In the genomic region with DNA sequence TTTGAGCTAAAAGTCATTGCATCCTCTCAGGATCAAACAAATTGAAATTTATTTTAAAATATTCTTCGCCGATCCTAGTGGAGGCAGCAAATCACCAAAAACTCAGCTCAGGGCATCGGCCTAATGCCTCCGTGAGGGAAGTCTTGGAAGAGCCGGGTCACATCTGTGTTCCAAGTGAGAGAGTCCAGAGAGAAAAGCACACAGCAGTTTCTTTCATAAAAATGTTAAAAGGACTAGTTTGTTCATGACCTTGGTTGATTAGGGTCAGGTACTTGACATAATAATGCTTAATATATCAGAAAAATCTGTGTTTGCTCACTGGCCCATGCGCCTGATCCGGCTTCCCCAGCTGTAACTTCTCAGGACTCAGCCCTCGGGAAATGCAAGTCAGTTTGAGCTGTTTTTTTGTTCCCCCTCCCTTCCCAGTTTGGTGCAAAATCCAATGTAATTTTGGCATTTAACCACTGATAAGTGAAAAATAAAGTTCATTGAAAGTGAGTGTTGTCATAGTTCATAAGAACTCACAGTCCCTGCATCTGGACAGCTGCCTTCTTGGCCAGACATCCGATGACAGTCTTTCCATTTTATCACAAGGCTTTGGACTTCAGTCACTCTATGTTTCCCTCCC, we compare ENCODE assay signal across 10 cellular contexts.
DNase-seq lines count a peak whose midpoint lies in the region; ATAC-seq, FAIRE-seq and TF ChIP-seq lines count a peak whose summit lies in the region.
"Had no signal": no experiment of that assay in that cellular context is flagged by ENCODE, and none has a peak within 500 bp of the region (broad histone marks: within the 10 kb centered on the region; RNA-seq: fewer than 3 reads in every experiment).

No MANE protein-coding gene starts in this region.

- H2AFZ ChIP-seq in IMR-90 (replicated peaks; ENCODE audit: low read length, poor library complexity), result no peak overlapping the region
- H2AFZ ChIP-seq in OCI-LY7 (ENCODE audit: low read length), result no peak overlapping the region

- no peak overlapping the region for H3K9ac ChIP-seq in IMR-90 (ENCODE audit: low read depth, low read length)

- no peak for TF ChIP-seq POLR2A in IMR-90 (IDR thresholded peaks at IDR 0.05; ENCODE audit: low read depth, low read length)

- no peaks in the 10 kb centered on the region for H3K9me3 ChIP-seq in IMR-90 (ENCODE audit: control insufficient read depth, insufficient read depth, low read length)
- no peaks in the 10 kb centered on the region for H3K9me3 ChIP-seq in small intestine (ENCODE audit: control insufficient read depth, low read depth)
- H3K9me3 ChIP-seq in OCI-LY7 (ENCODE audit: low read length), result no peaks in the 10 kb centered on the region
- H3K9me3 ChIP-seq: MG63 had no signal

- H3K9me3 Mint-ChIP-seq in chondrocyte (ENCODE audit: low read depth), result no peaks in the 10 kb centered on the region

- no peak for TF ChIP-seq RAD21 in IMR-90 (IDR thresholded peaks at IDR 0.05; ENCODE audit: low read length)

- peaks cover 17% of the 10 kb centered on the region for H3K4me1 ChIP-seq in IMR-90 (ENCODE audit: control insufficient read depth, insufficient read depth, low read length)
- H3K4me1 ChIP-seq in small intestine (ENCODE audit: control insufficient read depth in 2 of 2, insufficient read depth in 1 of 2, low read depth in 1 of 2, low read length in 1 of 2), result peaks cover 18 to 25% of the 10 kb centered on the region in 2 donors
- peaks cover 7% of the 10 kb centered on the region for H3K4me1 ChIP-seq in OCI-LY7 (ENCODE audit: insufficient read depth, low read length, poor library complexity, severe bottlenecking)

- intact Hi-C loops in IMR-90 (cut with micrococcal nuclease), result no loop called here
- intact Hi-C loops in OCI-LY7 (cut with micrococcal nuclease; ENCODE audit: unreplicated experiment), result no loop called here

- H3K9me2 ChIP-seq in OCI-LY7 (ENCODE audit: insufficient read depth, low read length), result no peaks in the 10 kb centered on the region

- H2BK5ac ChIP-seq in IMR-90 (ENCODE audit: low read depth, low read length, poor library complexity, severe bottlenecking), result no peak overlapping the region

- H3K27me3 ChIP-seq in IMR-90 (ENCODE audit: control insufficient read depth, insufficient read depth, low read length) (no peaks in the 10 kb centered on the region), small intestine (ENCODE audit: control insufficient read depth in 2 of 2, insufficient read depth in 2 of 2, low read length in 2 of 2) (no peaks in the 10 kb centered on the region)
- H3K27me3 ChIP-seq: MG63 had no signal

- H2BK15ac ChIP-seq in IMR-90 (ENCODE audit: low read depth, low read length), result no peak overlapping the region; the same call in 2 of the 3 replicates

- H2BK20ac ChIP-seq in IMR-90 (ENCODE audit: low read depth, low read length), result no peak overlapping the region

- H3K4me3 ChIP-seq in IMR-90 (ENCODE audit: insufficient read depth, low read depth, low read length), result no peak overlapping the region
- H3K4me3 ChIP-seq in small intestine (ENCODE audit: low read depth in 1 of 2, low read length in 2 of 2), result no peak overlapping the region
- H3K4me3 ChIP-seq in OCI-LY7 (ENCODE audit: low read depth, low read length, poor library complexity, severe bottlenecking), result no peak overlapping the region
- H3K4me3 ChIP-seq: MG63 had no signal

- no peak overlapping the region for H3K27ac ChIP-seq in IMR-90 (ENCODE audit: insufficient read depth, low read length)
- H3K27ac ChIP-seq in small intestine (ENCODE audit: low read depth in 1 of 2, low read length in 1 of 2), result peak overlapping the region; percentile 67 to 80
- H3K27ac ChIP-seq in OCI-LY7 (ENCODE audit: low read depth, low read length, poor library complexity, severe bottlenecking), result no peak overlapping the region

- no peak overlapping the region for H2BK120ac ChIP-seq in IMR-90 (ENCODE audit: low read depth, low read length)

- no peak overlapping the region for H3K23ac ChIP-seq in IMR-90 (ENCODE audit: low read depth, low read length)

- no peak for ATAC-seq in IMR-90 (ENCODE audit: low read depth)
- ATAC-seq: activated CD8-positive, alpha-beta memory T cell treated with anti-CD3 and anti-CD28 coated beads, Interleukin-2, amount 10 ng/mL, durations not matched to agents 7 days and 5 days had no signal

- no peaks in the 10 kb centered on the region for H3K36me3 ChIP-seq in IMR-90 (ENCODE audit: control insufficient read depth, insufficient read depth, low read length)
- H3K36me3 ChIP-seq in small intestine (ENCODE audit: control insufficient read depth in 2 of 2, insufficient read depth in 2 of 2, low read length in 2 of 2), result no peaks in the 10 kb centered on the region
- no peaks in the 10 kb centered on the region for H3K36me3 ChIP-seq in OCI-LY7 (ENCODE audit: insufficient read depth, low read length)
- H3K36me3 ChIP-seq: MG63 had no signal

- no peak overlapping the region for H2AK9ac ChIP-seq in IMR-90 (replicated peaks; ENCODE audit: low read depth, low read length, poor library complexity)

- dilution Hi-C loops in IMR-90 (cut with HindIII; ENCODE audit: low sequenced_read_pairs, unreplicated experiment), result no loop called here

- POLR2A ChIA-PET in IMR-90 (lab: Charles Lee; ENCODE audit: unreplicated experiment), result interaction anchor here (0.7 kb wide), 1 partner anchor 94 kb away, joined by 3 read pairs; no protein-coding TSS in a partner anchor
- POLR2A ChIA-PET in OCI-LY7 (lab: Charles Lee), result interaction anchor here (0.6 to 1.0 kb wide), 2 partner anchors 8 to 80 kb away, joined by 3 read pairs; no protein-coding TSS in a partner anchor

- no CpG with 5 or more reads among the region's 9 CpGs for WGBS in IMR-90 (ENCODE audit: extremely low coverage in 2 of 2, insufficient read length in 1 of 2), 2 experiments
- 61 to 72% (median 65%) methylated on average over 9 of the region's 9 CpGs for WGBS in small intestine, 3 donors

- TF ChIP-seq CTCF in IMR-90 (conservative IDR thresholded peaks at IDR 0.05; ENCODE audit: low read depth, low read length) (no peak), chondrocyte (IDR thresholded peaks at IDR 0.05) (peak; percentile 71), OCI-LY7 (conservative IDR thresholded peaks at IDR 0.05; ENCODE audit: low read length) (no peak)

- H3K36me3 Mint-ChIP-seq in chondrocyte (ENCODE audit: low read depth), result peaks cover 1% of the 10 kb centered on the region
- H3K36me3 Mint-ChIP-seq: activated CD8-positive, alpha-beta memory T cell treated with anti-CD3 and anti-CD28 coated beads, Interleukin-2, amount 10 ng/mL, durations not matched to agents 7 days and 5 days had no signal

- no peaks in the 10 kb centered on the region for H3K79me1 ChIP-seq in IMR-90 (ENCODE audit: low read depth in 1 of 2, low read length in 2 of 2)

- peaks cover 57% of the 10 kb centered on the region for H3K4me1 Mint-ChIP-seq in chondrocyte (ENCODE audit: low read depth)
- H3K4me1 Mint-ChIP-seq: activated CD8-positive, alpha-beta memory T cell treated with anti-CD3 and anti-CD28 coated beads, Interleukin-2, amount 10 ng/mL, durations not matched to agents 7 days and 5 days had no signal

- peak overlapping the region; percentile 42 for H3K27ac Mint-ChIP-seq in chondrocyte (ENCODE audit: unreplicated experiment)
- H3K27ac Mint-ChIP-seq: activated CD8-positive, alpha-beta memory T cell treated with anti-CD3 and anti-CD28 coated beads, Interleukin-2, amount 10 ng/mL, durations not matched to agents 7 days and 5 days had no signal

- no peak for DNase-seq in IMR-90
- no peak for DNase-seq in chondrocyte (ENCODE audit: low spot score)
- DNase-seq in kidney glomerular epithelial cell (lab: John Stamatoyannopoulos, UW), result peak; percentile 24
- no peak for DNase-seq in small intestine
- DNase-seq in stimulated activated CD8-positive, alpha-beta memory T cell treated with anti-CD3 and anti-CD28 coated beads, Interleukin-4, amount 100 ng/mL, for 48 hours, result no peak
- DNase-seq in occipital lobe (lab: John Stamatoyannopoulos, UW), result no peak
- no peak for DNase-seq in OCI-LY7 (ENCODE audit: low spot score)
- DNase-seq: activated CD8-positive, alpha-beta memory T cell treated with anti-CD3 and anti-CD28 coated beads, Interleukin-2, amount 10 ng/mL, durations not matched to agents 7 days and 5 days; GDM1; MG63 had no signal

- in situ Hi-C loops in IMR-90 (cut with MboI; ENCODE audit: low sequenced_read_pairs), result loop anchor here (10.0 kb wide), 1 partner anchor 224 kb away; no protein-coding TSS in a partner anchor

- no TSS peak for BruUV-seq in IMR-90 (replicated peaks; lab: Mats Ljungman, UMichigan)
- no TSS peak for BruUV-seq in OCI-LY7 (replicated peaks; lab: Mats Ljungman, UMichigan)

- no peak overlapping the region for H4K5ac ChIP-seq in IMR-90 (ENCODE audit: low read depth, low read length)

- peak overlapping the region; percentile 34; the same call in 1 of the 2 replicates for H3K18ac ChIP-seq in IMR-90 (ENCODE audit: low read depth, low read length)

- FAIRE-seq in small intestine (lab: Jason Lieb, UNC), result no peak

- no peak overlapping the region; the same call in 1 of the 2 replicates for H3K56ac ChIP-seq in IMR-90 (ENCODE audit: extremely low read depth, insufficient read depth, low read length)

- H3K4ac ChIP-seq in IMR-90 (ENCODE audit: low read depth, low read length), result 0 out of 2 replicates have a peak overlapping the region, but pooled peaks have one; percentile 20

- peaks cover 5% of the 10 kb centered on the region for H3K9me1 ChIP-seq in IMR-90 (ENCODE audit: insufficient read depth, low read length)

- no peak overlapping the region for H3K4me2 ChIP-seq in IMR-90 (ENCODE audit: low read depth, low read length)
- H3K4me2 ChIP-seq in OCI-LY7 (ENCODE audit: low read length), result no peak overlapping the region

- no peaks in the 10 kb centered on the region for H3K27me3 Mint-ChIP-seq in chondrocyte (ENCODE audit: low read depth)
- H3K27me3 Mint-ChIP-seq: activated CD8-positive, alpha-beta memory T cell treated with anti-CD3 and anti-CD28 coated beads, Interleukin-2, amount 10 ng/mL, durations not matched to agents 7 days and 5 days had no signal

- H3K14ac ChIP-seq in IMR-90 (replicated peaks; ENCODE audit: low read depth, low read length), result 0 out of 2 replicates have a peak overlapping the region, but pooled peaks have one; percentile 16

- H4K20me1 ChIP-seq in IMR-90 (ENCODE audit: insufficient read depth, low read length), result no peaks in the 10 kb centered on the region
- no peaks in the 10 kb centered on the region for H4K20me1 ChIP-seq in OCI-LY7 (ENCODE audit: insufficient read depth, low read length)

- no peak overlapping the region for H3K4me3 Mint-ChIP-seq in chondrocyte (ENCODE audit: unreplicated experiment)
- H3K4me3 Mint-ChIP-seq: activated CD8-positive, alpha-beta memory T cell treated with anti-CD3 and anti-CD28 coated beads, Interleukin-2, amount 10 ng/mL, durations not matched to agents 7 days and 5 days had no signal

- no peak overlapping the region; the same call in 1 of the 2 replicates for H2AK5ac ChIP-seq in IMR-90 (ENCODE audit: low read depth, low read length)

- H3K79me2 ChIP-seq in OCI-LY7 (ENCODE audit: insufficient read depth, low read depth, low read length), result no peaks in the 10 kb centered on the region

- CTCF ChIA-PET in IMR-90 (lab: Yijun Ruan, JAX), result interaction anchor here (0.6 to 1.0 kb wide), 2 partner anchors 75 to 480 kb away, joined by 3 read pairs; no protein-coding TSS in a partner anchor
- CTCF ChIA-PET in OCI-LY7 (lab: Charles Lee; ENCODE audit: unreplicated experiment), result no interaction called here

- no peak overlapping the region for H4K91ac ChIP-seq in IMR-90 (ENCODE audit: insufficient read depth, low read depth, low read length)

- no peak overlapping the region for H4K8ac ChIP-seq in IMR-90 (ENCODE audit: low read depth in 2 of 2, low read length in 2 of 2)

Comparison
In these comparisons a context has a peak if more than half of its experiments do, and no peak if none do; other contexts are left out.
1. H3K27ac ChIP-seq: peak in small intestine (2 of 2); none in IMR-90 (single experiment) and OCI-LY7 (single experiment).